Comparison of ENCODE assay signal across 11 cellular contexts in the genomic region with DNA sequence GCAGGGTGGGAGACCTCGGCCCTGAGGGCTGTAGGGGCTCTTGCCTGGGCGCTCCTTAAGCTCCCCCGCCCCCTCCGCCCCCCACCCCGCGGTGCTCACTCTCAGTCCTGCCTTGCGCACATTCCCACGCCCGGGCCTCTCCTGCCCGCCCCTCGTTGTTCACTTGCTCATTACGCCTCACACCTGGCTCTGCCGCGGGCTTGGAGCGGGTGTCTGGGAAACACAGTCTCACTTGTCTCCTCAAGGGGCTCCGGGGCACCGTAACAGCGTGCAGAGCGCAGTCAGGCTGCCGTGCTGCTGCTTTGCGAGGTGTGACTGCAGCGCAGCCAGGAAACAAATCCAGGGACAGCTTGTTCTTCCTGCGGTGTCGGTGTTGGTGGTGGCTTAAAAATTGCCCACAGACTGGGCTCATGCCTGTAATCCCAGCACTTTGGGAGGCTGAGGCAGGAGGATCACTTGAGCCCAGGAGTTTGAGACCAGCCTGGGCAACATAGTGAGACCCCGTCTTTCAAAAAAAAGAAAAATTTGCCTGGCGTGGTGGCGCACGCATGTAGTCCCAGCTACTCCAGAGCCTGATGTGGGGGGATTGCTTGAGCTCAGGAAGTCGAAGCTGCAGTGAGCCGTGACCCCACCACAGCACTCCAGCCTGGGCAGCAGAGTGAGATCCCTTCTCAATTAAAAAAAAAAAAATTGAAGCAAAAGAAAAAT. TPM values are rescaled to one million over a fixed set of nuclear protein-coding genes. Genes with fewer than 3 reads are reported as not detected.
DNase-seq lines count a peak whose midpoint lies in the region; ATAC-seq and TF ChIP-seq lines count a peak whose summit lies in the region.
"Had no signal": no experiment of that assay in that cellular context is flagged by ENCODE, and none has a peak within 500 bp of the region (broad histone marks: within the 10 kb centered on the region; RNA-seq: fewer than 3 reads in every experiment).

No MANE protein-coding gene starts in this region.

- H3F3A ChIP-seq in SK-N-SH (replicated peaks; ENCODE audit: insufficient read depth) (no peaks in the 10 kb centered on the region), GM23248 (ENCODE audit: insufficient read depth) (no peaks in the 10 kb centered on the region)

- H3K27ac ChIP-seq in CD4-positive, alpha-beta T cell (ENCODE audit: low read depth, low read length): no peak overlapping the region
- H3K27ac ChIP-seq in SK-N-SH (ENCODE audit: low read depth in 2 of 2, low read length in 1 of 2) (no peak overlapping the region), GM23248 (no peak overlapping the region)

- TF ChIP-seq CTCF in CD4-positive, alpha-beta T cell (IDR thresholded peaks at IDR 0.05): no peak
- TF ChIP-seq CTCF in SK-N-SH (IDR thresholded peaks at IDR 0.05): no peak

- peak overlapping the region; percentile 24; the same call in 1 of the 2 replicates for H3K4me3 ChIP-seq in Jurkat, Clone E6-1 (ENCODE audit: low read length)
- H3K4me3 ChIP-seq in SK-N-SH (ENCODE audit: low read depth in 2 of 2, low read length in 1 of 2): peak overlapping the region in 1 of 2 experiments; percentile 27; a peak in 1 of 4 replicates
- no peak overlapping the region for H3K4me3 ChIP-seq in GM23248

- H3K4me1 ChIP-seq in SK-N-SH (ENCODE audit: control insufficient read depth in 1 of 2, insufficient read depth in 2 of 2, low read depth in 1 of 2, low read length in 1 of 2) (peaks cover 0 to 2% of the 10 kb centered on the region in 2 experiments; a peak in 1 of 4 replicates), GM23248 (ENCODE audit: insufficient read depth) (no peaks in the 10 kb centered on the region)

- whole genome bisulfite sequencing in SK-N-SH (ENCODE audit: low lambda C conversion rate): 79% methylated on average over 22 of the region's 30 CpGs
- 19 to 24% methylated on average over 22 to 30 of the region's 30 CpGs for WGBS in GM23248 (ENCODE audit: low coverage in 1 of 2, low lambda C conversion rate in 2 of 2, missing lambda C conversion rate in 2 of 2), 2 experiments

- H3K9me2 ChIP-seq in SK-N-SH (no peaks in the 10 kb centered on the region), GM23248 (ENCODE audit: insufficient read depth) (no peaks in the 10 kb centered on the region)

- no peak for DNase-seq in CD4-positive, alpha-beta T cell
- DNase-seq in Jurkat, Clone E6-1 (ENCODE audit: low read depth, low spot score): no peak
- no peak for DNase-seq in activated CD4-positive, alpha-beta memory T cell treated with anti-CD3 and anti-CD28 coated beads, Interleukin-2, amount 10 ng/mL, durations not matched to agents 7 days and 5 days
- DNase-seq in memory B cell (ENCODE audit: low spot score in 2 of 2): peak in 1 of 2 donors; percentile 41
- no peak for DNase-seq in SK-N-SH
- no peak for DNase-seq in stimulated activated naive CD4-positive, alpha-beta T cell treated with Interleukin-2 at 50 U/mL for 16 hours (lab: John Stamatoyannopoulos, UW)
- DNase-seq in GM23248: no peak
- DNase-seq: IMR-90 had no signal

- H3K27me3 Mint-ChIP-seq in CD4-positive, alpha-beta T cell: peaks cover 26% of the 10 kb centered on the region
- peaks cover 20% of the 10 kb centered on the region for H3K27me3 Mint-ChIP-seq in activated CD4-positive, alpha-beta memory T cell treated with anti-CD3 and anti-CD28 coated beads, Interleukin-2, amount 10 ng/mL, durations not matched to agents 7 days and 5 days
- peaks cover 2% of the 10 kb centered on the region for H3K27me3 Mint-ChIP-seq in memory B cell

- POLR2A ChIA-PET in CD4-positive, alpha-beta T cell (lab: Charles Lee): no interaction called here
- POLR2A ChIA-PET in activated CD4-positive, alpha-beta memory T cell treated with anti-CD3 and anti-CD28 coated beads, Interleukin-2, amount 10 ng/mL, durations not matched to agents 7 days and 5 days (lab: Charles Lee): interaction anchor here (1.1 kb wide), 1 partner anchor 31 kb away, joined by 3 read pairs; no protein-coding TSS in a partner anchor
- POLR2A ChIA-PET in SK-N-SH (lab: Yijun Ruan, JAX): no interaction called here

- TF ChIP-seq EP300 in SK-N-SH (IDR thresholded peaks at IDR 0.05; ENCODE audit: borderline replicate concordance in 1 of 2, low read depth in 1 of 2, low read length in 1 of 2): no peak

- peaks cover 24% of the 10 kb centered on the region for H3K4me1 Mint-ChIP-seq in CD4-positive, alpha-beta T cell (ENCODE audit: low read depth)
- H3K4me1 Mint-ChIP-seq in activated CD4-positive, alpha-beta memory T cell treated with anti-CD3 and anti-CD28 coated beads, Interleukin-2, amount 10 ng/mL, durations not matched to agents 7 days and 5 days: peaks cover 6% of the 10 kb centered on the region
- H3K4me1 Mint-ChIP-seq in memory B cell: peaks cover 39% of the 10 kb centered on the region

- H3K36me3 ChIP-seq in SK-N-SH (replicated peaks in 1 of 2; ENCODE audit: control insufficient read depth in 1 of 2, insufficient read depth in 2 of 2, low read length in 1 of 2): no peaks in the 10 kb centered on the region
- H3K36me3 ChIP-seq in GM23248 (ENCODE audit: low read depth): no peaks in the 10 kb centered on the region

- no peak overlapping the region for H3K9ac ChIP-seq in SK-N-SH
- no peak overlapping the region for H3K9ac ChIP-seq in GM23248

- intact Hi-C loops in CD4-positive, alpha-beta T cell (cut with DNase I, micrococcal nuclease): loop anchor here in 1 of 2 experiments (1.0 kb wide), 1 partner anchor 18 kb away; no protein-coding TSS in a partner anchor

- no peak for TF ChIP-seq RAD21 in SK-N-SH (IDR thresholded peaks at IDR 0.05; ENCODE audit: low read length)

- H3K79me2 ChIP-seq in SK-N-SH (ENCODE audit: insufficient read depth): no peaks in the 10 kb centered on the region
- H3K79me2 ChIP-seq in GM23248 (ENCODE audit: insufficient read depth): no peaks in the 10 kb centered on the region

- peaks cover 23% of the 10 kb centered on the region for H3K27me3 ChIP-seq in CD4-positive, alpha-beta T cell (ENCODE audit: control insufficient read depth, insufficient read depth, low read length)
- H3K27me3 ChIP-seq in SK-N-SH (ENCODE audit: insufficient read depth): no peaks in the 10 kb centered on the region; the same call in 1 of the 2 replicates
- peaks cover 35% of the 10 kb centered on the region for H3K27me3 ChIP-seq in GM23248 (replicated peaks; ENCODE audit: insufficient read depth)

- no peaks in the 10 kb centered on the region for H3K9me3 ChIP-seq in CD4-positive, alpha-beta T cell (ENCODE audit: control insufficient read depth, low read length)
- no peaks in the 10 kb centered on the region for H3K9me3 ChIP-seq in SK-N-SH
- no peaks in the 10 kb centered on the region for H3K9me3 ChIP-seq in GM23248 (ENCODE audit: low read depth)

- H3K9me3 Mint-ChIP-seq in CD4-positive, alpha-beta T cell: no peaks in the 10 kb centered on the region
- H3K9me3 Mint-ChIP-seq in activated CD4-positive, alpha-beta memory T cell treated with anti-CD3 and anti-CD28 coated beads, Interleukin-2, amount 10 ng/mL, durations not matched to agents 7 days and 5 days: no peaks in the 10 kb centered on the region
- no peaks in the 10 kb centered on the region for H3K9me3 Mint-ChIP-seq in memory B cell
- H3K9me3 Mint-ChIP-seq: activated naive CD4-positive, alpha-beta T cell treated with anti-CD3 and anti-CD28 coated beads, Interleukin-2, amount 50 U/mL, for 72 hours had no signal

- H2AFZ ChIP-seq in SK-N-SH (ENCODE audit: low read depth) (no peak overlapping the region), GM23248 (no peak overlapping the region)

- CTCF ChIA-PET in CD4-positive, alpha-beta T cell (lab: Charles Lee): interaction anchor here (0.6 to 1.6 kb wide), 2 partner anchors 19 to 23 kb away, joined by 3 to 6 read pairs; a partner anchor contains a TSS
- CTCF ChIA-PET in activated CD4-positive, alpha-beta memory T cell treated with anti-CD3 and anti-CD28 coated beads, Interleukin-2, amount 10 ng/mL, durations not matched to agents 7 days and 5 days (lab: Charles Lee): interaction anchor here (0.6 to 1.2 kb wide), 3 partner anchors 11 to 122 kb away, joined by 3 read pairs; a partner anchor contains a TSS
- CTCF ChIA-PET in SK-N-SH (lab: Yijun Ruan, JAX): interaction anchor here (0.5 to 2.6 kb wide), 14 partner anchors 9 to 165 kb away, joined by 3 to 32 read pairs (median 4); a partner anchor contains a TSS

- H3K36me3 Mint-ChIP-seq in CD4-positive, alpha-beta T cell (ENCODE audit: low read depth): peaks cover 5% of the 10 kb centered on the region
- H3K36me3 Mint-ChIP-seq in activated CD4-positive, alpha-beta memory T cell treated with anti-CD3 and anti-CD28 coated beads, Interleukin-2, amount 10 ng/mL, durations not matched to agents 7 days and 5 days (ENCODE audit: low read depth): no peaks in the 10 kb centered on the region
- H3K36me3 Mint-ChIP-seq in memory B cell: peaks cover 6% of the 10 kb centered on the region
- H3K36me3 Mint-ChIP-seq: activated naive CD4-positive, alpha-beta T cell treated with anti-CD3 and anti-CD28 coated beads, Interleukin-2, amount 50 U/mL, for 72 hours had no signal

- H3K4me3 Mint-ChIP-seq in CD4-positive, alpha-beta T cell: peak overlapping the region; percentile 76
- peak overlapping the region; percentile 2 for H3K4me3 Mint-ChIP-seq in activated CD4-positive, alpha-beta memory T cell treated with anti-CD3 and anti-CD28 coated beads, Interleukin-2, amount 10 ng/mL, durations not matched to agents 7 days and 5 days
- peak overlapping the region; percentile 89 for H3K4me3 Mint-ChIP-seq in memory B cell

- H3K27ac Mint-ChIP-seq in CD4-positive, alpha-beta T cell: no peak overlapping the region
- no peak overlapping the region for H3K27ac Mint-ChIP-seq in activated CD4-positive, alpha-beta memory T cell treated with anti-CD3 and anti-CD28 coated beads, Interleukin-2, amount 10 ng/mL, durations not matched to agents 7 days and 5 days
- H3K27ac Mint-ChIP-seq in memory B cell: peak overlapping the region; percentile 75
- H3K27ac Mint-ChIP-seq: activated naive CD4-positive, alpha-beta T cell treated with anti-CD3 and anti-CD28 coated beads, Interleukin-2, amount 50 U/mL, for 72 hours had no signal

- no peak overlapping the region for H3K4me2 ChIP-seq in SK-N-SH
- no peak overlapping the region for H3K4me2 ChIP-seq in GM23248 (ENCODE audit: unreplicated experiment)

- in situ Hi-C loops in GM23248 (cut with MboI): no loop called here

- ATAC-seq in CD4-positive, alpha-beta T cell (ENCODE audit: poor library complexity): no peak
- ATAC-seq in memory B cell (ENCODE audit: low read depth): no peak
- no peak for ATAC-seq in HG02678 (IDR thresholded peaks at IDR 0.05; ENCODE audit: unreplicated experiment)

- no peaks in the 10 kb centered on the region for H4K20me1 ChIP-seq in SK-N-SH (ENCODE audit: insufficient read depth)
- H4K20me1 ChIP-seq in GM23248 (ENCODE audit: insufficient read depth): no peaks in the 10 kb centered on the region

RNA-seq across cellular contexts. Expression of a gene that starts 4.6 kb away (rescaled TPM):
- total RNA-seq in CD4-positive, alpha-beta T cell: under 1 TPM; 0.38 to 0.47 TPM
- polyA plus RNA-seq in Jurkat, Clone E6-1 (2012; ENCODE audit: insufficient read depth, insufficient read length): not detected
- total RNA-seq in activated CD4-positive, alpha-beta memory T cell treated with anti-CD3 and anti-CD28 coated beads, Interleukin-2, amount 10 ng/mL, durations not matched to agents 7 days and 5 days: not detected
- not detected in 2 replicates for polyA plus RNA-seq in SK-N-SH (2012; rRNA removed)
- polyA plus RNA-seq in SK-N-SH (2012; cell fraction: cytosol; rRNA removed): not detected in 2 replicates
- polyA plus RNA-seq in SK-N-SH (2012; cell fraction: nucleus; rRNA removed): not detected in 2 replicates
- total RNA-seq in GM23248 (2014; rRNA removed; shearing (Covaris generic)): not detected in 2 replicates
- polyA plus RNA-seq in GM23248 (2016; fragmentation: Nextera tagmentation; extraction: Ambion mirVana): not detected in 2 replicates
- total RNA-seq: activated naive CD4-positive, alpha-beta T cell treated with anti-CD3 and anti-CD28 coated beads, Interleukin-2, amount 50 U/mL, for 72 hours; IMR-90; kidney epithelial cell had no signal
- polyA plus RNA-seq: IMR-90 had no signal

RNA-seq across cellular contexts. Expression of a gene that starts 18.6 kb away (rescaled TPM):
- under 1 TPM; 0.30 to 0.39 TPM for total RNA-seq in CD4-positive, alpha-beta T cell
- polyA plus RNA-seq in Jurkat, Clone E6-1 (2012; ENCODE audit: insufficient read depth, insufficient read length): 1.2 TPM
- total RNA-seq in activated CD4-positive, alpha-beta memory T cell treated with anti-CD3 and anti-CD28 coated beads, Interleukin-2, amount 10 ng/mL, durations not matched to agents 7 days and 5 days: under 1 TPM in 1 of 2 experiments, not detected in 1; 0.38 TPM
- polyA plus RNA-seq in SK-N-SH (2012; rRNA removed) (0.37 and 0.71 TPM in 2 replicates), GM23248 (2016; fragmentation: Nextera tagmentation; extraction: Ambion mirVana) (0.59 TPM in 1 of 2 replicates, not detected in the other)
- polyA plus RNA-seq in SK-N-SH (2012; cell fraction: cytosol; rRNA removed): 0.33 and 0.55 TPM in 2 replicates
- polyA plus RNA-seq in SK-N-SH (2012; cell fraction: nucleus; rRNA removed): 0.37 and 1.2 TPM in 2 replicates
- total RNA-seq in GM23248 (2014; rRNA removed; shearing (Covaris generic)): 3.7 TPM in 1 of 2 replicates, not detected in the other
- total RNA-seq: activated naive CD4-positive, alpha-beta T cell treated with anti-CD3 and anti-CD28 coated beads, Interleukin-2, amount 50 U/mL, for 72 hours; IMR-90; kidney epithelial cell had no signal

RNA-seq across cellular contexts. Expression of a gene that starts 22.9 kb away (rescaled TPM):
- total RNA-seq in CD4-positive, alpha-beta T cell: 1 to 10 TPM; 1.0 to 1.2 TPM
- 5.0 TPM for polyA plus RNA-seq in Jurkat, Clone E6-1 (2012; ENCODE audit: insufficient read depth, insufficient read length)
- total RNA-seq in activated CD4-positive, alpha-beta memory T cell treated with anti-CD3 and anti-CD28 coated beads, Interleukin-2, amount 10 ng/mL, durations not matched to agents 7 days and 5 days: 1 to 10 TPM; 1.2 to 1.6 TPM
- polyA plus RNA-seq in SK-N-SH (2012; rRNA removed): 1.7 and 1.8 TPM in 2 replicates
- polyA plus RNA-seq in SK-N-SH (2012; cell fraction: cytosol; rRNA removed): 0.77 and 1.3 TPM in 2 replicates
- 3.2 and 3.8 TPM in 2 replicates for polyA plus RNA-seq in SK-N-SH (2012; cell fraction: nucleus; rRNA removed)
- 0.86 and 1.1 TPM in 2 replicates for total RNA-seq in GM23248 (2014; rRNA removed; shearing (Covaris generic))
- polyA plus RNA-seq in GM23248 (2016; fragmentation: Nextera tagmentation; extraction: Ambion mirVana): 0.35 and 0.53 TPM in 2 replicates

RNA-seq across cellular contexts. Expression of a gene that starts 23.5 kb away (rescaled TPM):
- total RNA-seq in CD4-positive, alpha-beta T cell: 10 to 100 TPM in 1 of 2 experiments, 1 to 10 TPM in 1; 9.7 to 14.8 TPM
- polyA plus RNA-seq in Jurkat, Clone E6-1 (2012; ENCODE audit: insufficient read depth, insufficient read length): 35.4 TPM
- total RNA-seq in activated CD4-positive, alpha-beta memory T cell treated with anti-CD3 and anti-CD28 coated beads, Interleukin-2, amount 10 ng/mL, durations not matched to agents 7 days and 5 days: 100 to 1,000 TPM; 119 to 122 TPM
- 18.7 and 20.5 TPM in 2 replicates for polyA plus RNA-seq in SK-N-SH (2012; rRNA removed)
- 10.0 and 16.3 TPM in 2 replicates for polyA plus RNA-seq in SK-N-SH (2012; cell fraction: cytosol; rRNA removed)
- polyA plus RNA-seq in SK-N-SH (2012; cell fraction: nucleus; rRNA removed): 15.3 and 16.4 TPM in 2 replicates
- total RNA-seq in GM23248 (2014; rRNA removed; shearing (Covaris generic)): 7.0 and 13.2 TPM in 2 replicates
- 18.7 and 20.9 TPM in 2 replicates for polyA plus RNA-seq in GM23248 (2016; fragmentation: Nextera tagmentation; extraction: Ambion mirVana)

RNA-seq across cellular contexts. Expression of a gene that starts 39.8 kb away (rescaled TPM):
- total RNA-seq in CD4-positive, alpha-beta T cell: 10 to 100 TPM; 28.4 to 29.9 TPM
- 42.6 TPM for polyA plus RNA-seq in Jurkat, Clone E6-1 (2012; ENCODE audit: insufficient read depth, insufficient read length)
- 10 to 100 TPM; 66.3 to 74.1 TPM for total RNA-seq in activated CD4-positive, alpha-beta memory T cell treated with anti-CD3 and anti-CD28 coated beads, Interleukin-2, amount 10 ng/mL, durations not matched to agents 7 days and 5 days
- polyA plus RNA-seq in SK-N-SH (2012; rRNA removed) (53.5 and 98.9 TPM in 2 replicates), GM23248 (2016; fragmentation: Nextera tagmentation; extraction: Ambion mirVana) (67.9 and 70.7 TPM in 2 replicates)
- polyA plus RNA-seq in SK-N-SH (2012; cell fraction: cytosol; rRNA removed): 48.6 and 62.9 TPM in 2 replicates
- 179 and 294 TPM in 2 replicates for polyA plus RNA-seq in SK-N-SH (2012; cell fraction: nucleus; rRNA removed)
- total RNA-seq in GM23248 (2014; rRNA removed; shearing (Covaris generic)): 34.3 and 39.2 TPM in 2 replicates

Comparison
In these comparisons a context has a peak if more than half of its experiments do, and no peak if none do; other contexts are left out.
1. H3K4me3 Mint-ChIP-seq: peak in every context shown above with its lines; median percentile 89 in memory B cell; 76 in CD4-positive, alpha-beta T cell; 2 in activated CD4-positive, alpha-beta memory T cell treated with anti-CD3 and anti-CD28 coated beads, Interleukin-2, amount 10 ng/mL, durations not matched to agents 7 days and 5 days.